ENCODE assay signal across 12 cellular contexts in the genomic region with DNA sequence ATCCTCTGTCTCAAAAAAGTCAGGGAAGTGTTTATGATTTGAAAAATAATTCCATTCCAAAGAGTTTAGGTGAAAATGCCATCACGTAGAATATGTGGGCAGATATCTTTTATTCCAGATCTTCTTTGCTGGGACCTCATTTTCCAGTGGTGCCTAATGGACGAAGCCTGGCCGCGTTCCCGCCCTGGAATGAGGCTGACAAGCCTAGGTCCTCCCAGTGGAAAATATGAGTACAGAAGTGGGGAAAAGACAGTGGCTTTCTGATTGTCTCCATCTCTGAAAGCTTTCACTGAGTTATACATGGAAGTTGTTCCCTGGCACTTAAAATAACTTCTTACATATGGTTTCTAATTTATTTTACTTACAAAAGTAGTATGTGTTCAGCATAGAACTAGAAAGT.
DNase-seq lines count a peak whose midpoint lies in the region; ATAC-seq, FAIRE-seq and TF ChIP-seq lines count a peak whose summit lies in the region.
"Had no signal": no experiment of that assay in that cellular context is flagged by ENCODE, and none has a peak within 500 bp of the region (broad histone marks: within the 10 kb centered on the region; RNA-seq: fewer than 3 reads in every experiment).

No MANE protein-coding gene starts in this region.

- H4K20me1 ChIP-seq in H1 (replicated peaks in 1 of 2; ENCODE audit: control insufficient read depth in 1 of 2, insufficient read depth in 2 of 2, low read length in 2 of 2): peaks cover 3 to 6% of the 10 kb centered on the region in 2 experiments

- H3K18ac ChIP-seq in H1 (ENCODE audit: extremely low read depth, low read length): no peak overlapping the region

- no peak overlapping the region for H2BK5ac ChIP-seq in H1 (ENCODE audit: low read depth, low read length)

- peaks cover 2% of the 10 kb centered on the region for H3K27me3 Mint-ChIP-seq in HFFc6 (ENCODE audit: insufficient read depth)

- CTCF ChIA-PET in H1 (lab: Charles Lee; ENCODE audit: partially characterized antibody): interaction anchor here (0.6 kb wide), 1 partner anchor 164 kb away, joined by 3 read pairs; no protein-coding TSS in a partner anchor

- ATAC-seq in lung (ENCODE audit: insufficient read depth, low FRiP score): no peak
- ATAC-seq: activated CD4-positive, alpha-beta T cell treated with anti-CD3 and anti-CD28 coated beads for 36 hours had no signal

- no peak overlapping the region for H2BK120ac ChIP-seq in H1 (replicated peaks; ENCODE audit: low read depth, low read length)

- H3K23ac ChIP-seq in H1 (ENCODE audit: insufficient read length): no peak overlapping the region

- H3K4me2 ChIP-seq in H1 (ENCODE audit: insufficient read depth in 1 of 2, low read depth in 2 of 2, low read length in 2 of 2): no peak overlapping the region

- peak overlapping the region; percentile 31; the same call in 1 of the 2 replicates for H3K4me3 Mint-ChIP-seq in HFFc6
- H3K4me3 Mint-ChIP-seq: activated CD4-positive, alpha-beta T cell treated with anti-CD3 and anti-CD28 coated beads for 36 hours; activated naive CD4-positive, alpha-beta T cell treated with anti-CD3 and anti-CD28 coated beads, Interleukin-2, amount 50 U/mL, for 24 hours; stimulated activated naive CD8-positive, alpha-beta T cell treated with anti-CD3 and anti-CD28 coated beads, Interleukin-15, Interleukin-2, amounts not matched to agents 100 ng/mL and 50 ng/mL, for 24 hours had no signal

- no peak overlapping the region for H3K4ac ChIP-seq in H1 (replicated peaks; ENCODE audit: insufficient read length, low read depth, low read length)

- no peak overlapping the region for H2BK12ac ChIP-seq in H1 (ENCODE audit: low read depth, low read length)

- H3K27me3 ChIP-seq in H1 (replicated peaks in 1 of 4; ENCODE audit: control insufficient read depth in 3 of 4, extremely low read depth in 1 of 4, insufficient read depth in 3 of 4, low read length in 3 of 4) (no peaks in the 10 kb centered on the region), lung (ENCODE audit: control insufficient read depth, insufficient read depth) (no peaks in the 10 kb centered on the region), suprapubic skin (no peaks in the 10 kb centered on the region)

- no peak overlapping the region for H2BK20ac ChIP-seq in H1 (ENCODE audit: low read length)

- H3K79me1 ChIP-seq in H1 (ENCODE audit: low read depth, low read length): peaks cover 2% of the 10 kb centered on the region

- no peak overlapping the region for H4K8ac ChIP-seq in H1 (ENCODE audit: extremely low read depth, insufficient read depth, low read length)

- no peaks in the 10 kb centered on the region for H3K9me3 Mint-ChIP-seq in HFFc6
- H3K9me3 Mint-ChIP-seq: activated naive CD4-positive, alpha-beta T cell treated with anti-CD3 and anti-CD28 coated beads, Interleukin-2, amount 50 U/mL, for 24 hours; stimulated activated naive CD8-positive, alpha-beta T cell treated with anti-CD3 and anti-CD28 coated beads, Interleukin-15, Interleukin-2, amounts not matched to agents 100 ng/mL and 50 ng/mL, for 24 hours had no signal

- no peak overlapping the region for H4K91ac ChIP-seq in H1 (replicated peaks; ENCODE audit: insufficient read length, low read length)

- TF ChIP-seq EP300 in H1 (IDR thresholded peaks at IDR 0.05; ENCODE audit: borderline replicate concordance in 1 of 2, low read depth in 2 of 2, low read length in 2 of 2) (no peak), suprapubic skin (IDR thresholded peaks at IDR 0.05) (no peak)

- H3K27ac ChIP-seq in H1 (ENCODE audit: low read depth, low read length): no peak overlapping the region
- peak overlapping the region; percentile 85 to 94 for H3K27ac ChIP-seq in lung (ENCODE audit: low read depth in 1 of 2, low read length in 1 of 2)
- peak overlapping the region; percentile 73 for H3K27ac ChIP-seq in suprapubic skin

- H3K27ac Mint-ChIP-seq in HFFc6: no peak overlapping the region
- H3K27ac Mint-ChIP-seq: activated CD4-positive, alpha-beta T cell treated with anti-CD3 and anti-CD28 coated beads for 36 hours; activated naive CD4-positive, alpha-beta T cell treated with anti-CD3 and anti-CD28 coated beads, Interleukin-2, amount 50 U/mL, for 24 hours; stimulated activated naive CD8-positive, alpha-beta T cell treated with anti-CD3 and anti-CD28 coated beads, Interleukin-15, Interleukin-2, amounts not matched to agents 100 ng/mL and 50 ng/mL, for 24 hours had no signal

- H3K4me1 ChIP-seq in H1 (replicated peaks in 1 of 4; ENCODE audit: control insufficient read depth in 3 of 4, insufficient read depth in 4 of 4, low read length in 3 of 4) (peaks cover 7 to 21% (median 14%) of the 10 kb centered on the region in 4 experiments), lung (ENCODE audit: control insufficient read depth in 2 of 2, insufficient read depth in 2 of 2, low read length in 2 of 2) (peaks cover 8 to 20% of the 10 kb centered on the region in 2 donors), suprapubic skin (peaks cover 45% of the 10 kb centered on the region)

- H3K79me2 ChIP-seq in H1 (ENCODE audit: control insufficient read depth in 1 of 2, insufficient read depth in 2 of 2, low read length in 2 of 2): peaks cover 0 to 10% of the 10 kb centered on the region in 2 experiments; a peak in 3 of 4 replicates

- no peaks in the 10 kb centered on the region for H3K36me3 ChIP-seq in H1 (ENCODE audit: control insufficient read depth in 2 of 4, insufficient read depth in 4 of 4, low read length in 3 of 4)
- peaks cover 0 to 7% of the 10 kb centered on the region in 2 donors for H3K36me3 ChIP-seq in lung (ENCODE audit: control insufficient read depth in 2 of 2, insufficient read depth in 2 of 2, low read length in 2 of 2)
- H3K36me3 ChIP-seq in suprapubic skin: peaks cover 4% of the 10 kb centered on the region

- no peak overlapping the region for H4K5ac ChIP-seq in H1 (ENCODE audit: insufficient read length, low read depth, low read length)

- POLR2A ChIA-PET in H1 (lab: Charles Lee; ENCODE audit: partially characterized antibody): interaction anchor here (2.8 kb wide), 1 partner anchor 15 kb away, joined by 12 read pairs; no protein-coding TSS in a partner anchor

- 0 out of 2 replicates have a peak overlapping the region, but pooled peaks have one; percentile 24 for H2AK5ac ChIP-seq in H1 (ENCODE audit: low read depth, low read length)

- TF ChIP-seq CTCF in HFFc6 (IDR thresholded peaks at IDR 0.05): no peak
- TF ChIP-seq CTCF in H1 (IDR thresholded peaks at IDR 0.05; ENCODE audit: control extremely low read depth in 1 of 3, insufficient read depth in 1 of 3, low read depth in 1 of 3, low read length in 3 of 3): no peak
- no peak for TF ChIP-seq CTCF in lung (IDR thresholded peaks at IDR 0.05; ENCODE audit: control extremely low read depth, extremely low read depth)
- no peak for TF ChIP-seq CTCF in suprapubic skin (IDR thresholded peaks at IDR 0.05)

- H3K9ac ChIP-seq in H1 (replicated peaks in 1 of 4; ENCODE audit: extremely low read depth in 1 of 4, low read depth in 3 of 4, low read length in 3 of 4): no peak overlapping the region

- no peak overlapping the region for H2AFZ ChIP-seq in H1 (ENCODE audit: low read length)

- H3K9me3 ChIP-seq in H1 (ENCODE audit: insufficient read depth in 2 of 2, low read depth in 1 of 2, low read length in 1 of 2) (no peaks in the 10 kb centered on the region), lung (ENCODE audit: control insufficient read depth in 2 of 2, insufficient read depth in 1 of 2, low read length in 1 of 2) (peaks cover 0 to 3% of the 10 kb centered on the region in 2 donors), suprapubic skin (no peaks in the 10 kb centered on the region)

- no peak for TF ChIP-seq POLR2A in H1 (IDR thresholded peaks at IDR 0.05; ENCODE audit: control extremely low read depth in 1 of 2, low read depth in 2 of 2, low read length in 2 of 2)
- TF ChIP-seq POLR2A in suprapubic skin (IDR thresholded peaks at IDR 0.05): no peak

- WGBS in H1 (ENCODE audit: extremely low coverage in 1 of 2, insufficient coverage in 1 of 2, insufficient read length in 1 of 2, insufficient replicate concordance in 2 of 2, low coverage in 1 of 2, low lambda C conversion rate in 2 of 2, missing lambda C conversion rate in 1 of 2), 2 experiments: 89% methylated on average over 5 of the region's 5 CpGs; no CpG with 5 or more reads in 1 of the 2 experiments
- 44 to 83% methylated on average over 5 of the region's 5 CpGs for WGBS in lung, 2 donors
- WGBS in suprapubic skin: 43% methylated on average over 5 of the region's 5 CpGs

- peaks cover 10% of the 10 kb centered on the region; the same call in 1 of the 2 replicates for H3K36me3 Mint-ChIP-seq in HFFc6 (ENCODE audit: low read depth)
- H3K36me3 Mint-ChIP-seq: activated naive CD4-positive, alpha-beta T cell treated with anti-CD3 and anti-CD28 coated beads, Interleukin-2, amount 50 U/mL, for 24 hours had no signal

- H2BK15ac ChIP-seq in H1 (ENCODE audit: low read length): no peak overlapping the region

- H3K4me3 ChIP-seq in H1 (ENCODE audit: extremely low read depth in 1 of 4, insufficient read depth in 2 of 4, low read depth in 3 of 4, low read length in 4 of 4): no peak overlapping the region
- peak overlapping the region; percentile 35 for H3K4me3 ChIP-seq in lung
- peak overlapping the region; percentile 32 for H3K4me3 ChIP-seq in suprapubic skin

- H3K4me1 Mint-ChIP-seq in HFFc6 (ENCODE audit: low read depth): peaks cover 36% of the 10 kb centered on the region
- H3K4me1 Mint-ChIP-seq: activated CD4-positive, alpha-beta T cell treated with anti-CD3 and anti-CD28 coated beads for 36 hours; activated naive CD4-positive, alpha-beta T cell treated with anti-CD3 and anti-CD28 coated beads, Interleukin-2, amount 50 U/mL, for 24 hours had no signal

- no peak for TF ChIP-seq RAD21 in H1 (IDR thresholded peaks at IDR 0.05 in 1 of 2, conservative IDR thresholded peaks at IDR 0.05 in 1 of 2; ENCODE audit: low read depth in 2 of 2, low read length in 2 of 2)

- DNase-seq in HFFc6 (no peak), H1 (ENCODE audit: low read depth in 1 of 2, low spot score in 2 of 2) (no peak), lung (ENCODE audit: low spot score) (no peak), suprapubic skin (ENCODE audit: low spot score in 2 of 2) (no peak), SK-N-DZ (ENCODE audit: low spot score) (no peak), NOMO-1 treated with dmso at 0.1 percent for 144 hours (lab: John Stamatoyannopoulos, UW; ENCODE audit: unreplicated experiment) (no peak), epidermal melanocyte (ENCODE audit: insufficient read length, low spot score) (no peak)
- no peak for DNase-seq in activated naive CD4-positive, alpha-beta T cell treated with anti-CD3 and anti-CD28 coated beads, Interleukin-2, amount 50 U/mL, for 16 hours
- DNase-seq: activated CD4-positive, alpha-beta T cell treated with anti-CD3 and anti-CD28 coated beads for 36 hours; NCI-H2029 treated with DMSO at 0.1 percent for 48 hours had no signal

- FAIRE-seq in H1 (lab: Jason Lieb, UNC): no peak

- no peak overlapping the region for H3K56ac ChIP-seq in H1 (replicated peaks; ENCODE audit: insufficient read length, low read depth, low read length)

- no peak overlapping the region for H3K14ac ChIP-seq in H1 (ENCODE audit: insufficient read length)

- H3K23me2 ChIP-seq in H1 (ENCODE audit: low read depth, low read length): no peaks in the 10 kb centered on the region

TF ChIP-seq in H1, 55 proteins besides CTCF, POLR2A, EP300 and RAD21 (continues in another document):
- TF ChIP-seq SUZ12 (IDR thresholded peaks at IDR 0.05; ENCODE audit: low read length) (no peak), KDM5A (IDR thresholded peaks at IDR 0.05; ENCODE audit: low read length) (no peak), TAF1 (IDR thresholded peaks at IDR 0.05; ENCODE audit: low read depth, low read length) (no peak)

Comparison
In these comparisons a context has a peak if more than half of its experiments do, and no peak if none do; other contexts are left out.
1. H3K4me3 ChIP-seq: peak in lung (single experiment) and suprapubic skin (single experiment); none in H1 (0 of 4).